ENCODE assay signal across 35 cellular contexts in the genomic region with DNA sequence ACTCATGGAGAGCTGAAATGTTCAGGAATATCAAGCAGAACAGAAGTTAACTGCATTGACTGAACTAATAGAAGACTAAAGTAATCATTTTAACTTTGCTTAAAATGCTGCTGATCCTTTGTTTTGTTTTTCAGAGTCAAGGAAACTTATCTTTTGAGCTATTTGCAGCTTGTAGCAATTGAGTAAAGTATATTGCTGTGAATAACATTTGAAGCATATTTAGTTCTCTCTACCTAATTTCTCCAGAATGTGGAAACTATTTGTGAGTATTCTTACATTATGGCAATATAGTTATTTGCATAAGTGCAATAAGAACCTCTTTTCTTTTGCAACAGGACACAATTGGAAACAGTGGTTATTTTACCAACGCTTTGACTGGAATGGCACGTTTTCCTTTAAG. TPM values are rescaled to one million over a fixed set of nuclear protein-coding genes. Genes with fewer than 3 reads are reported as not detected.
"Had no signal": no experiment of that assay in that cellular context is flagged by ENCODE, and none has a peak within 500 bp of the region (broad histone marks: within the 10 kb centered on the region; RNA-seq: fewer than 3 reads in every experiment).

No MANE protein-coding gene starts in this region.

- DNase-seq: effector CD8-positive, alpha-beta T cell; foreskin keratinocyte; heart left ventricle; kidney; left cardiac atrium; left lung; mesenchymal stem cell; midbrain; naive thymus-derived CD4-positive, alpha-beta T cell; stimulated activated CD4-positive, alpha-beta T cell treated with anti-CD3 and anti-CD28 coated beads, Interleukin-12 subunit alpha, Interleukin-12 subunit beta, amount 100 ng/mL, for 4 hours; stimulated activated CD4-positive, alpha-beta T cell treated with anti-CD3 and anti-CD28 coated beads, Interleukin-1b, Interleukin-23, amount 100 ng/mL, for 48 hours; stimulated activated CD4-positive, alpha-beta T cell treated with anti-CD3 and anti-CD28 coated beads, Interleukin-4, amount 100 ng/mL, for 1 hour; stimulated activated CD8-positive, alpha-beta memory T cell treated with anti-CD3 and anti-CD28 coated beads, Interleukin-4, amount 100 ng/mL, for 48 hours; stimulated activated naive CD4-positive, alpha-beta T cell treated with Interleukin-2 at 50 U/mL for 16 hours; stomach; thyroid gland; trophoblast cell had no signal

RNA-seq across cellular contexts. Expression of gene SOX30, which starts 5.3 kb away (rescaled TPM):
- total RNA-seq: endothelial cell of umbilical vein, fibroblast of lung, hepatocyte, lung microvascular endothelial cell, progenitor cell of endocrine pancreas, subcutaneous adipose tissue, temporal lobe, vagina had no signal

RNA-seq across cellular contexts. Expression of gene C5orf52, which starts 13.8 kb away (rescaled TPM):
- total RNA-seq: endothelial cell of umbilical vein; epithelial cell of proximal tubule; esophagus muscularis mucosa; fibroblast of lung; foreskin keratinocyte; gastroesophageal sphincter; heart left ventricle; hepatocyte; kidney; left cardiac atrium; left lung; lower leg skin; lung microvascular endothelial cell; mucosa of gallbladder; naive thymus-derived CD4-positive, alpha-beta T cell; osteoblast; progenitor cell of endocrine pancreas; right atrium auricular region; sciatic nerve; smooth muscle cell; stomach; subcutaneous adipose tissue; temporal lobe; thyroid gland; ureter; vagina had no signal
